In the genomic region with DNA sequence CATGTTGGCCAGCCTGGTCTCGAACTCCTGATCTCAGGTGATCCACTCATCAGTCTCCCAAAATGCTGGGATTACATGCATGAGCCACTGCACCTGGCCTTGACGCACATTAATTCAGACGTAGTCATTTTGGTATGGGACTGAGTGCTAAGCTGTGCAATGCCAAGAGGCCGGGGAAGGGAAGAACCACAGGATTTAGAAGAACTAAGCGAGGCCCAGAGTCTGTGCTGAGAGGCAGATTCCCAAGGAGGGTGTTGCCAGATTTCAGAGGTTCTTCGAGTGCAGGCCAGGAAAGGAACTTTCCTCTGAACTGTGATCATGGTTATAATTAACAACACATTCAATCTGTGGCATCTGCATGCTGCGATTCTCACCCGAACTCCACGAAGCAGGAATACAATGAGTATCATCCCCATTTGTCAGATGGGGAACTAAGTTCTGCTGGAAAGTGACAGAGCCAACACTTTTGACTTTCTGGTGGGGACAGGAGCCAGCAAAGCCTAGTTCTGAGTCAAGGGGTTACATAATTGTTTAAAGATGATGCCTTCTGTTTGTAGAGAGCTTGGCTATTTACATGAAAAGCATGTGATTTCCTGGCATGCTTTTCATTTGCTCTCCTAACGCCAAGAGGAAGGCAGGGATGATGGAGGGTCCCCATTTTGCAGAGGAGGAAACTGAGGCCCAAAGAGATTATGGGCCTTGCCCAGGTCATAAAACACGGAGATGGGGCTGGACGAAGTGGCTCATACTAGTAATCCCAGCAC, we compare ENCODE assay signal across 18 cellular contexts. TPM values are rescaled to one million over a fixed set of nuclear protein-coding genes. Genes with fewer than 3 reads are reported as not detected.
DNase-seq lines count a peak whose midpoint lies in the region; ATAC-seq and TF ChIP-seq lines count a peak whose summit lies in the region.
"Had no signal": no experiment of that assay in that cellular context is flagged by ENCODE, and none has a peak within 500 bp of the region (broad histone marks: within the 10 kb centered on the region; RNA-seq: fewer than 3 reads in every experiment).

No MANE protein-coding gene starts in this region.

- no peak overlapping the region for H3K4me3 Mint-ChIP-seq in T-helper 2 cell treated with Interferon-gamma antibody and Interleukin-4, amounts not matched to agents 5 μg/mL and 100 μg/mL, for 36 hours

- H3K27ac ChIP-seq in fibroblast of lung (ENCODE audit: insufficient read depth, low read length) (peak overlapping the region; percentile 61), osteoblast (ENCODE audit: low read depth, low read length) (peak overlapping the region; percentile 51)
- H3K27ac ChIP-seq: BLaER1 treated with 17β-estradiol and CSF1 and Interleukin-3, amounts not matched to agents 10 nM and 100 nM; HL-60 had no signal

- no peaks in the 10 kb centered on the region for H3K36me3 ChIP-seq in MG63
- H3K36me3 ChIP-seq in fibroblast of lung (ENCODE audit: control insufficient read depth, insufficient read depth, low read length): no peaks in the 10 kb centered on the region
- H3K36me3 ChIP-seq in osteoblast (ENCODE audit: insufficient read depth, low read length): no peaks in the 10 kb centered on the region
- H3K36me3 ChIP-seq: BLaER1 treated with 17β-estradiol and CSF1 and Interleukin-3, amounts not matched to agents 10 nM and 100 nM had no signal

- no peaks in the 10 kb centered on the region for H3K9me3 Mint-ChIP-seq in T-helper 2 cell treated with Interferon-gamma antibody and Interleukin-4, amounts not matched to agents 5 μg/mL and 100 μg/mL, for 36 hours

- ATAC-seq in GM19455 (IDR thresholded peaks at IDR 0.05; ENCODE audit: unreplicated experiment) (no peak), GM18873 (IDR thresholded peaks at IDR 0.05; ENCODE audit: low FRiP score, unreplicated experiment) (no peak), GM18505 (IDR thresholded peaks at IDR 0.05; ENCODE audit: unreplicated experiment) (no peak)
- ATAC-seq: HCT116 had no signal

- H3K4me2 ChIP-seq in fibroblast of lung (ENCODE audit: extremely low read depth, insufficient read depth, low read length) (peak overlapping the region; percentile 33), osteoblast (ENCODE audit: insufficient read depth, low read length) (peak overlapping the region; percentile 41)
- H3K4me2 ChIP-seq: BLaER1 treated with 17β-estradiol and CSF1 and Interleukin-3, amounts not matched to agents 10 nM and 100 nM had no signal

- no peaks in the 10 kb centered on the region for H4K20me1 ChIP-seq in fibroblast of lung (ENCODE audit: control insufficient read depth, extremely low read depth, insufficient read depth, low read length)
- no peaks in the 10 kb centered on the region for H4K20me1 ChIP-seq in osteoblast (ENCODE audit: insufficient read depth, low read length)

- no peak for TF ChIP-seq POLR2A in GM18505 (IDR thresholded peaks at IDR 0.05; ENCODE audit: borderline replicate concordance, extremely low read depth, insufficient read depth, insufficient read length)

- no peak overlapping the region for H3K27ac Mint-ChIP-seq in T-helper 2 cell treated with Interferon-gamma antibody and Interleukin-4, amounts not matched to agents 5 μg/mL and 100 μg/mL, for 36 hours

- no peak for TF ChIP-seq CTCF in AG09309 (IDR thresholded peaks at IDR 0.05; ENCODE audit: control insufficient read depth, insufficient read depth, low read depth, low read length, missing control alignments)
- no peak for TF ChIP-seq CTCF in fibroblast of lung (conservative IDR thresholded peaks at IDR 0.05 in 1 of 2, IDR thresholded peaks at IDR 0.05 in 1 of 2; ENCODE audit: low read depth in 1 of 2, low read length in 2 of 2)
- no peak for TF ChIP-seq CTCF in osteoblast (IDR thresholded peaks at IDR 0.05; ENCODE audit: extremely low read depth, low read depth, low read length)

- H3K4me1 ChIP-seq in fibroblast of lung (ENCODE audit: control insufficient read depth, extremely low read depth, insufficient read depth, low read length) (peaks cover 4% of the 10 kb centered on the region), osteoblast (ENCODE audit: insufficient read depth, low read length) (peaks cover 19% of the 10 kb centered on the region)

- H3K79me2 ChIP-seq in fibroblast of lung (ENCODE audit: control insufficient read depth, insufficient read depth, low read length) (no peaks in the 10 kb centered on the region), osteoblast (ENCODE audit: insufficient read depth, low read length) (no peaks in the 10 kb centered on the region)

- H2AFZ ChIP-seq in fibroblast of lung (ENCODE audit: low read length) (no peak overlapping the region), osteoblast (ENCODE audit: low read length) (no peak overlapping the region)

- H3K4me1 Mint-ChIP-seq in T-helper 2 cell treated with Interferon-gamma antibody and Interleukin-4, amounts not matched to agents 5 μg/mL and 100 μg/mL, for 36 hours (ENCODE audit: low read depth): peaks cover 3% of the 10 kb centered on the region

- H3K4me3 ChIP-seq in AG09309 (ENCODE audit: control insufficient read depth, low read depth, low read length) (no peak overlapping the region), MG63 (no peak overlapping the region), fibroblast of lung (replicated peaks in 1 of 4; ENCODE audit: control extremely low read depth in 1 of 4, insufficient read depth in 1 of 4, low read depth in 3 of 4, low read length in 4 of 4) (no peak overlapping the region), osteoblast (ENCODE audit: insufficient read depth, low read length) (no peak overlapping the region)
- H3K4me3 ChIP-seq: BLaER1 treated with 17β-estradiol and CSF1 and Interleukin-3, amounts not matched to agents 10 nM and 100 nM had no signal

- DNase-seq in AG09309 (ENCODE audit: low read depth): peak; percentile 92
- peak; percentile 79 for DNase-seq in MG63
- DNase-seq in fibroblast of lung (ENCODE audit: low read depth in 2 of 2): peak; percentile 75 to 97
- peak; percentile 68 for DNase-seq in osteoblast (ENCODE audit: insufficient read length, low spot score, missing footprints)
- DNase-seq in T-helper 2 cell treated with Interferon-gamma antibody and Interleukin-4, amounts not matched to agents 5 μg/mL and 100 μg/mL, for 36 hours (ENCODE audit: low spot score): no peak
- DNase-seq: activated gamma-delta T cell treated with Interleukin-2 at 50 U/mL for 16 hours, caudate nucleus, NCI-H2029 treated with DMSO at 0.1 percent for 48 hours, nucleus accumbens had no signal

- H3K9me3 ChIP-seq in MG63 (no peaks in the 10 kb centered on the region), fibroblast of lung (ENCODE audit: control insufficient read depth, insufficient read depth, low read depth, low read length) (no peaks in the 10 kb centered on the region), osteoblast (ENCODE audit: low read depth, low read length) (no peaks in the 10 kb centered on the region)
- H3K9me3 ChIP-seq: BLaER1 treated with 17β-estradiol and CSF1 and Interleukin-3, amounts not matched to agents 10 nM and 100 nM had no signal

- no peaks in the 10 kb centered on the region for H3K27me3 ChIP-seq in MG63
- peaks cover 21% of the 10 kb centered on the region for H3K27me3 ChIP-seq in fibroblast of lung (ENCODE audit: control insufficient read depth, insufficient read depth, low read length)
- peaks cover 18% of the 10 kb centered on the region for H3K27me3 ChIP-seq in osteoblast (ENCODE audit: insufficient read depth, low read length)

- no peak overlapping the region for H3K9ac ChIP-seq in fibroblast of lung (ENCODE audit: insufficient read depth, low read length)

- H3K27me3 Mint-ChIP-seq in T-helper 2 cell treated with Interferon-gamma antibody and Interleukin-4, amounts not matched to agents 5 μg/mL and 100 μg/mL, for 36 hours (ENCODE audit: low read depth): peaks cover 25% of the 10 kb centered on the region

- no peaks in the 10 kb centered on the region for H3K36me3 Mint-ChIP-seq in T-helper 2 cell treated with Interferon-gamma antibody and Interleukin-4, amounts not matched to agents 5 μg/mL and 100 μg/mL, for 36 hours (ENCODE audit: low read depth)

RNA-seq across cellular contexts. Expression of a gene that starts 6.2 kb away (rescaled TPM):
- total RNA-seq in MG63 (2014; rRNA removed; shearing (Covaris generic); ENCODE audit: low replicate concordance): not detected in 2 replicates
- not detected in 2 replicates for total RNA-seq in fibroblast of lung
- not detected in 2 replicates for polyA plus RNA-seq in fibroblast of lung
- not detected in 2 replicates for polyA plus RNA-seq in fibroblast of lung (2012)
- polyA minus RNA-seq in fibroblast of lung (ENCODE audit: low replicate concordance): not detected in 2 replicates
- not detected in 2 replicates for total RNA-seq in osteoblast
- total RNA-seq: G401, SK-MEL-5, temporal lobe had no signal

RNA-seq across cellular contexts. Expression of a gene that starts 6.9 kb away (rescaled TPM):
- not detected in 2 replicates for total RNA-seq in MG63 (2014; rRNA removed; shearing (Covaris generic); ENCODE audit: low replicate concordance)
- total RNA-seq in fibroblast of lung: not detected in 2 replicates
- polyA plus RNA-seq in fibroblast of lung: not detected in 2 replicates
- not detected in 2 replicates for polyA plus RNA-seq in fibroblast of lung (2012)
- not detected in 2 replicates for polyA minus RNA-seq in fibroblast of lung (ENCODE audit: low replicate concordance)
- total RNA-seq in osteoblast: not detected in 2 replicates
- total RNA-seq: G401, temporal lobe had no signal

RNA-seq across cellular contexts. Expression of a gene that starts 21.3 kb away (rescaled TPM):
- 41.5 and 92.8 TPM in 2 replicates for total RNA-seq in MG63 (2014; rRNA removed; shearing (Covaris generic); ENCODE audit: low replicate concordance)
- total RNA-seq in fibroblast of lung (31.1 and 31.9 TPM in 2 replicates), osteoblast (25.7 and 27.1 TPM in 2 replicates)
- polyA plus RNA-seq in fibroblast of lung: 19.4 and 22.9 TPM in 2 replicates
- 39.7 and 55.9 TPM in 2 replicates for polyA plus RNA-seq in fibroblast of lung (2012)
- polyA minus RNA-seq in fibroblast of lung (ENCODE audit: low replicate concordance): 14.0 and 18.3 TPM in 2 replicates

RNA-seq across cellular contexts. Expression of a gene that starts 33.1 kb away (rescaled TPM):
- 9.1 and 9.2 TPM in 2 replicates for total RNA-seq in MG63 (2014; rRNA removed; shearing (Covaris generic); ENCODE audit: low replicate concordance)
- total RNA-seq in fibroblast of lung (14.4 and 15.9 TPM in 2 replicates), osteoblast (28.9 and 29.3 TPM in 2 replicates)
- polyA plus RNA-seq in fibroblast of lung: 3.8 and 4.0 TPM in 2 replicates
- 9.1 and 9.9 TPM in 2 replicates for polyA plus RNA-seq in fibroblast of lung (2012)
- 11.7 and 14.2 TPM in 2 replicates for polyA minus RNA-seq in fibroblast of lung (ENCODE audit: low replicate concordance)

RNA-seq across cellular contexts. Expression of a gene that starts 53.6 kb away (rescaled TPM):
- 128 and 174 TPM in 2 replicates for total RNA-seq in MG63 (2014; rRNA removed; shearing (Covaris generic); ENCODE audit: low replicate concordance)
- total RNA-seq in fibroblast of lung (64.5 and 85.2 TPM in 2 replicates), osteoblast (72.7 and 84.6 TPM in 2 replicates)
- 145 and 170 TPM in 2 replicates for polyA plus RNA-seq in fibroblast of lung
- polyA plus RNA-seq in fibroblast of lung (2012): 257 and 351 TPM in 2 replicates
- 655 and 673 TPM in 2 replicates for polyA minus RNA-seq in fibroblast of lung (ENCODE audit: low replicate concordance)
